Comparison of ENCODE assay signal across 8 cellular contexts in the genomic region with DNA sequence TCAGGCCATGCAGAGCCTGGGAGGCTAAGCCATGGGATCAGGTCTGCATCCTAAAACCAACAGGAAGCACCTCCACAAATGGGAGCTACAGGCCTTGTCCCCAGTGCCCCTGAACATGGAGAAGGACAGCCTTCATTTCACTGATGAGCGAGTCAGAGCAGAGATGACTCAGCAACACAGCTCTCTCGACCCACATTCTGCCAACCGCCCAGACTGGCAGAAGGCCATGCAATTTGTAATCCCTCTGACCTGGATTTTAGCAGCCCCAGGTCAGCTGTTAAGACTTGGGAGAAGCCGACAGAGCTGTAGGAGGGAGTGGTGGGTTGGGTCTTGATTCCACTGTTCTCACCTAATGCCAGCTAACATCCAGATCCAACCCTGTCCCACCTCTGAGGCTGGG. TPM values are rescaled to one million over a fixed set of nuclear protein-coding genes. Genes with fewer than 3 reads are reported as not detected.
DNase-seq lines count a peak whose midpoint lies in the region; ATAC-seq lines count a peak whose summit lies in the region.

No MANE protein-coding gene starts in this region.

- peaks cover 16 to 37% (median 23%) of the 10 kb centered on the region in 11 experiments; a peak in 13 of 22 replicates for H3K36me3 ChIP-seq in BLaER1 treated with 17β-estradiol and CSF1 and Interleukin-3, amounts not matched to agents 10 nM and 100 nM

- H3K9me3 Mint-ChIP-seq in activated T-helper 17 cell treated with anti-CD3 and anti-CD28 coated beads, Interleukin-2, amount 50 U/mL, for 72 hours = no peaks in the 10 kb centered on the region

- peak overlapping the region; percentile 47 to 83 (median 73) for H3K4me2 ChIP-seq in BLaER1 treated with 17β-estradiol and CSF1 and Interleukin-3, amounts not matched to agents 10 nM and 100 nM

- H3K9ac ChIP-seq in BLaER1 treated with 17β-estradiol and CSF1 and Interleukin-3, amounts not matched to agents 10 nM and 100 nM = peak overlapping the region in 9 of 11 experiments; percentile 23 to 64 (median 42); a peak in 12 of 22 replicates

- DNase-seq in NCI-H1092 (lab: John Stamatoyannopoulos, UW) (peak; percentile 50), cardiac septum (ENCODE audit: low spot score) (peak; percentile 86), HuH-7 (ENCODE audit: low spot score) (no peak)
- DNase-seq in stimulated activated CD4-positive, alpha-beta T cell treated with anti-CD3 and anti-CD28 coated beads, Interleukin-4, amount 100 ng/mL, for 1 hour = peak; percentile 47

- peaks cover 7 to 64% (median 25%) of the 10 kb centered on the region in 11 experiments; a peak in 17 of 22 replicates for H4K20me1 ChIP-seq in BLaER1 treated with 17β-estradiol and CSF1 and Interleukin-3, amounts not matched to agents 10 nM and 100 nM

- H3K4me3 ChIP-seq in BLaER1 treated with 17β-estradiol and CSF1 and Interleukin-3, amounts not matched to agents 10 nM and 100 nM = no peak overlapping the region

- H3K4me3 Mint-ChIP-seq in activated T-helper 17 cell treated with anti-CD3 and anti-CD28 coated beads, Interleukin-2, amount 50 U/mL, for 72 hours = peak overlapping the region; percentile 13

- intact Hi-C loops in cardiac septum (cut with DNase I) = no loop called here

- no peaks in the 10 kb centered on the region for H3K27me3 ChIP-seq in BLaER1 treated with 17β-estradiol and CSF1 and Interleukin-3, amounts not matched to agents 10 nM and 100 nM

- H3K36me3 Mint-ChIP-seq in activated T-helper 17 cell treated with anti-CD3 and anti-CD28 coated beads, Interleukin-2, amount 50 U/mL, for 72 hours (ENCODE audit: low read depth) = peaks cover 19% of the 10 kb centered on the region

- peaks cover 43 to 66% (median 53%) of the 10 kb centered on the region in 10 experiments for H3K4me1 ChIP-seq in BLaER1 treated with 17β-estradiol and CSF1 and Interleukin-3, amounts not matched to agents 10 nM and 100 nM

- peak overlapping the region in 10 of 11 experiments; percentile 17 to 77 (median 67); a peak in 19 of 22 replicates for H3K27ac ChIP-seq in BLaER1 treated with 17β-estradiol and CSF1 and Interleukin-3, amounts not matched to agents 10 nM and 100 nM

- H3K27ac Mint-ChIP-seq in activated T-helper 17 cell treated with anti-CD3 and anti-CD28 coated beads, Interleukin-2, amount 50 U/mL, for 72 hours = no peak overlapping the region

- H3K4me1 Mint-ChIP-seq in activated T-helper 17 cell treated with anti-CD3 and anti-CD28 coated beads, Interleukin-2, amount 50 U/mL, for 72 hours = peaks cover 60% of the 10 kb centered on the region

- no peaks in the 10 kb centered on the region for H3K27me3 Mint-ChIP-seq in activated T-helper 17 cell treated with anti-CD3 and anti-CD28 coated beads, Interleukin-2, amount 50 U/mL, for 72 hours

- ATAC-seq in GM18868 (IDR thresholded peaks at IDR 0.05; ENCODE audit: unreplicated experiment) (peak; percentile 54), GM21737 (IDR thresholded peaks at IDR 0.05; ENCODE audit: unreplicated experiment) (no peak)
- peak; percentile 99 for ATAC-seq in activated T-helper 17 cell treated with anti-CD3 and anti-CD28 coated beads, Interleukin-2, amount 50 U/mL, for 72 hours (replicated peaks)

- peaks cover 0 to 39% (median 30%) of the 10 kb centered on the region in 11 experiments; a peak in 19 of 22 replicates for H3K9me3 ChIP-seq in BLaER1 treated with 17β-estradiol and CSF1 and Interleukin-3, amounts not matched to agents 10 nM and 100 nM (replicated peaks in 1 of 11)

RNA-seq across cellular contexts. Expression of a gene that starts 25.5 kb away (rescaled TPM):
- 10 to 100 TPM; 58.0 to 70.9 TPM for total RNA-seq in activated T-helper 17 cell treated with anti-CD3 and anti-CD28 coated beads, Interleukin-2, amount 50 U/mL, for 72 hours
- 32.0 TPM for total RNA-seq in cardiac septum
